In the genomic region with DNA sequence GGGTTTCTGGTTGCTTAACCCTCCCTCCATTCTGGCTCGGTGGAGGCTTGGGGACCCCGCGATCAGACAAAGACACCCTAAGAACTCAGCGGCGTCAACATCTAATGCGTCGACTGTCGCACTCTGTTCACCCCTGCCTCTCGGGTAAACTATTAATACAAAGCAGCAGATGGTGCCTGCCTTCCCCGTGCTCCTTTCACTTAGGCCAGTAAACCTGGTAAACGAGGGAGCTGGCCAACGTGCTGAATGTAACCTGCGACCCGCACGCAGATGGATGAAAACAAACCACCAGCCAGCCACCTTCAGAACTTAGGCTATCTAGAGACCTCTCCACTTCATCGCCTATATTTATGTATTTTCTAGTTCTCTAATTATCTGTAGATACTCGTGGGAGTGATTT, we compare ENCODE assay signal across 8 cellular contexts. TPM values are rescaled to one million over a fixed set of nuclear protein-coding genes. Genes with fewer than 3 reads are reported as not detected.
A peak's percentile ranks its signal among the peaks of the same experiment; 100 is the strongest.
DNase-seq lines count a peak whose midpoint lies in the region; ATAC-seq and TF ChIP-seq lines count a peak whose summit lies in the region.

No MANE protein-coding gene starts in this region.

- no peak overlapping the region for H3K4me3 ChIP-seq in lower lobe of right lung

- no peaks in the 10 kb centered on the region for H3K36me3 ChIP-seq in lower lobe of right lung

- intact Hi-C loops in lower lobe of right lung (cut with DNase I), result no loop called here

- ATAC-seq in lower lobe of right lung, result no peak
- ATAC-seq in GM21737 (IDR thresholded peaks at IDR 0.05; ENCODE audit: unreplicated experiment), result no peak

- DNase-seq in Daoy (ENCODE audit: low read depth), result peak; percentile 63
- DNase-seq in NCI-H1105 (lab: John Stamatoyannopoulos, UW), result peak; percentile 21
- peak; percentile 63 for DNase-seq in cerebellar cortex (ENCODE audit: low spot score)
- DNase-seq in lower lobe of right lung, result peak; percentile 62
- DNase-seq in SHP77 treated with DMSO at 0.1 percent for 48 hours (lab: John Stamatoyannopoulos, UW), result no peak
- DNase-seq in NCI-H1436 (lab: John Stamatoyannopoulos, UW), result no peak
- DNase-seq in activated CD4-positive, CD25-positive, alpha-beta regulatory T cell treated with anti-CD3 and anti-CD28 coated beads, Interleukin-2, amount 50 U/mL, for 72 hours, result no peak

- TF ChIP-seq CTCF in lower lobe of right lung (IDR thresholded peaks at IDR 0.05), result no peak

- H3K9me3 ChIP-seq in lower lobe of right lung, result no peaks in the 10 kb centered on the region

- H3K27me3 ChIP-seq in lower lobe of right lung (ENCODE audit: low read depth), result peaks cover 48% of the 10 kb centered on the region

- H3K4me1 ChIP-seq in lower lobe of right lung, result peaks cover 9% of the 10 kb centered on the region

- H3K27ac ChIP-seq in lower lobe of right lung, result no peak overlapping the region

RNA-seq across cellular contexts. Expression of a gene that starts 0.8 kb away (rescaled TPM):
- not detected in 2 replicates for total RNA-seq in Daoy (2014; rRNA removed; shearing (Covaris generic))
- 2.7 TPM for total RNA-seq in lower lobe of right lung

Comparison
In these comparisons a context has a peak if more than half of its experiments do, and no peak if none do; other contexts are left out.
1. DNase-seq: peak in Daoy (single experiment), NCI-H1105 (single experiment), cerebellar cortex (single experiment) and lower lobe of right lung (single experiment); none in SHP77 treated with DMSO at 0.1 percent for 48 hours (single experiment), NCI-H1436 (single experiment) and activated CD4-positive, CD25-positive, alpha-beta regulatory T cell treated with anti-CD3 and anti-CD28 coated beads, Interleukin-2, amount 50 U/mL, for 72 hours (single experiment).